In genomic region chr16:29926675-29927522, GRCh38 we compare ENCODE assay signal across 8 cellular contexts. TPM values are rescaled to one million over a fixed set of nuclear protein-coding genes. Genes with fewer than 3 reads are reported as not detected.
DNase-seq lines count a peak whose midpoint lies in the region; ATAC-seq and TF ChIP-seq lines count a peak whose summit lies in the region.

No MANE protein-coding gene starts in this region.

- H3K27me3 Mint-ChIP-seq in CD14-positive monocyte (ENCODE audit: low read depth in 3 of 3) = peaks cover 0 to 3% (median 0%) of the 10 kb centered on the region in 3 donors
- H3K27me3 Mint-ChIP-seq in GM23338 (ENCODE audit: insufficient read depth, low read depth, poor library complexity) = peaks cover 3% of the 10 kb centered on the region

- H3K9me3 Mint-ChIP-seq in CD14-positive monocyte (no peaks in the 10 kb centered on the region), GM23338 (no peaks in the 10 kb centered on the region)

- peak; percentile 16 for ATAC-seq in GM23338
- ATAC-seq in HG03039 (IDR thresholded peaks at IDR 0.05; ENCODE audit: unreplicated experiment) = no peak

- no peaks in the 10 kb centered on the region for H3K27me3 ChIP-seq in GM23338 (ENCODE audit: insufficient read depth)
- no peaks in the 10 kb centered on the region for H3K27me3 ChIP-seq in muscle layer of colon (ENCODE audit: control insufficient read depth in 1 of 2, insufficient read depth in 2 of 2, low read length in 2 of 2)

- intact Hi-C loops in CD14-positive monocyte (cut with micrococcal nuclease) = loop anchor here (5.0 to 10.0 kb wide), 2 partner anchors 35 to 62 kb away; partner anchors contain the start of genes TMEM219 (in 2 of the 2) and CDIPT (in 1 of the 2)

- peaks cover 25% of the 10 kb centered on the region for H3K79me2 ChIP-seq in GM23338 (replicated peaks; ENCODE audit: insufficient read depth)

- H4K20me1 ChIP-seq in GM23338 (replicated peaks; ENCODE audit: insufficient read depth) = no peaks in the 10 kb centered on the region; the same call in 1 of the 2 replicates

- POLR2A ChIA-PET in RWPE1 (lab: Yijun Ruan, JAX; ENCODE audit: low non-redundant PET) = interaction anchor here (0.6 to 1.2 kb wide), 6 partner anchors 18 to 139 kb away, joined by 3 to 10 read pairs (median 4); partner anchors contain the start of genes ALDOA and TMEM219

- no peaks in the 10 kb centered on the region for H3K36me3 ChIP-seq in GM23338 (ENCODE audit: insufficient read depth)
- peaks cover 7% of the 10 kb centered on the region for H3K36me3 ChIP-seq in muscle layer of colon (ENCODE audit: insufficient read depth, low read length)

- H3K27ac ChIP-seq in GM23338 (ENCODE audit: low read depth) = peak overlapping the region; percentile 90; the same call in 1 of the 2 replicates
- H3K27ac ChIP-seq in RWPE1 = peak overlapping the region; percentile 81
- H3K27ac ChIP-seq in muscle layer of colon (ENCODE audit: low read depth, low read length) = peak overlapping the region; percentile 96

- H3K4me1 ChIP-seq in GM23338 (ENCODE audit: insufficient read depth) (peaks cover 14% of the 10 kb centered on the region; the same call in 1 of the 2 replicates), muscle layer of colon (ENCODE audit: insufficient read depth, low read length) (peaks cover 20% of the 10 kb centered on the region)

- peak overlapping the region; percentile 92 for H3K4me2 ChIP-seq in GM23338

- CTCF ChIA-PET in RWPE1 (lab: Yijun Ruan, JAX) = interaction anchor here (0.7 kb wide), 1 partner anchor 60 kb away, joined by 3 read pairs; no protein-coding TSS in a partner anchor

- H3K36me3 Mint-ChIP-seq in CD14-positive monocyte (peaks cover 15 to 17% of the 10 kb centered on the region in 2 donors), GM23338 (ENCODE audit: low read depth) (peaks cover 5% of the 10 kb centered on the region; the same call in 2 of the 3 replicates)

- H3K9me2 ChIP-seq in GM23338 (ENCODE audit: insufficient read depth) = no peaks in the 10 kb centered on the region

- DNase-seq in CD14-positive monocyte (ENCODE audit: low spot score) (no peak), GM23338 (ENCODE audit: low spot score) (peak; percentile 33), RWPE1 (ENCODE audit: low spot score) (peak; percentile 34), epithelial cell of esophagus (ENCODE audit: low read depth) (peak; percentile 14), KBM-7 (no peak), GM19238 (ENCODE audit: insufficient read length, low spot score) (no peak)

- H3K4me1 Mint-ChIP-seq in CD14-positive monocyte (peaks cover 29% of the 10 kb centered on the region), GM23338 (peaks cover 19% of the 10 kb centered on the region)

- H3K4me3 Mint-ChIP-seq in CD14-positive monocyte (peak overlapping the region; percentile 93 to 98), GM23338 (peak overlapping the region; percentile 87)

- TF ChIP-seq CTCF in CD14-positive monocyte (IDR thresholded peaks at IDR 0.05) (no peak), GM23338 (conservative IDR thresholded peaks at IDR 0.05; ENCODE audit: low read depth in 2 of 2) (no peak), RWPE1 (conservative IDR thresholded peaks at IDR 0.05; ENCODE audit: low read depth) (no peak), epithelial cell of esophagus (IDR thresholded peaks at IDR 0.05; ENCODE audit: insufficient read depth, low read depth, low read length, missing control alignments) (no peak)

- H2AFZ ChIP-seq in GM23338 = peak overlapping the region; percentile 95

- in situ Hi-C loops in KBM-7 (cut with MboI; ENCODE audit: low pct_unique_long_range_greater_than_20kb, low sequenced_read_pairs) = no loop called here

- H3K4me3 ChIP-seq in GM23338 (peak overlapping the region; percentile 91), epithelial cell of esophagus (ENCODE audit: low read length) (peak overlapping the region; percentile 82), muscle layer of colon (ENCODE audit: low read depth in 1 of 2, low read length in 2 of 2) (peak overlapping the region; percentile 77 to 78)

- H3K27ac Mint-ChIP-seq in CD14-positive monocyte (peak overlapping the region; percentile 88 to 95 (median 93)), GM23338 (peak overlapping the region; percentile 98)

- H3K9me3 ChIP-seq in muscle layer of colon (ENCODE audit: low read length) = no peaks in the 10 kb centered on the region

- peaks cover 5% of the 10 kb centered on the region; the same call in 1 of the 2 replicates for H3F3A ChIP-seq in GM23338 (replicated peaks; ENCODE audit: low read depth)

- peak overlapping the region; percentile 37 for H3K9ac ChIP-seq in muscle layer of colon (ENCODE audit: low read length)

TF ChIP-seq in GM23338, 12 proteins besides CTCF, POLR2A, EP300 and RAD21:
- TF ChIP-seq STAT1 (IDR thresholded peaks at IDR 0.05; ENCODE audit: unreplicated experiment) (no peak), EZH2 (IDR thresholded peaks at IDR 0.05; ENCODE audit: low read depth, unreplicated experiment) (no peak), CREB1 (CRISPR knock-in tag; IDR thresholded peaks at IDR 0.05; ENCODE audit: low read depth) (no peak), POLR2AphosphoS5 (IDR thresholded peaks at IDR 0.05; ENCODE audit: low read depth) (no peak), NANOG (IDR thresholded peaks at IDR 0.05; ENCODE audit: borderline replicate concordance) (no peak), ETS1 (IDR thresholded peaks at IDR 0.05) (no peak), EZH2phosphoT487 (IDR thresholded peaks at IDR 0.05; ENCODE audit: unreplicated experiment) (no peak)

RNA-seq across cellular contexts. Expression of gene KCTD13, which starts 0.9 kb away (rescaled TPM):
- polyA plus RNA-seq in CD14-positive monocyte (1 to 10 TPM; 4.0 to 4.7 TPM), GM23338 (2016; fragmentation: Nextera tagmentation; extraction: Ambion mirVana) (8.7 and 10.1 TPM in 2 replicates)
- total RNA-seq in GM23338 (2014; rRNA removed; shearing (Covaris generic)) = 8.9 and 12.2 TPM in 2 replicates

RNA-seq across cellular contexts. Expression of gene ASPHD1, which starts 26.6 kb away (rescaled TPM):
- polyA plus RNA-seq in CD14-positive monocyte (not detected), GM23338 (2016; fragmentation: Nextera tagmentation; extraction: Ambion mirVana) (12.4 and 15.5 TPM in 2 replicates)
- total RNA-seq in GM23338 (2014; rRNA removed; shearing (Covaris generic)) = 11.3 and 20.6 TPM in 2 replicates

RNA-seq across cellular contexts. Expression of gene SEZ6L2, which starts 27.5 kb away (rescaled TPM):
- polyA plus RNA-seq in CD14-positive monocyte (not detected), GM23338 (2016; fragmentation: Nextera tagmentation; extraction: Ambion mirVana) (17.8 and 18.0 TPM in 2 replicates)
- total RNA-seq in GM23338 (2014; rRNA removed; shearing (Covaris generic)) = 55.8 and 71.9 TPM in 2 replicates

RNA-seq across cellular contexts. Expression of gene TMEM219, which starts 35.0 kb away (rescaled TPM):
- 100 to 1,000 TPM; 227 to 265 TPM for polyA plus RNA-seq in CD14-positive monocyte
- total RNA-seq in GM23338 (2014; rRNA removed; shearing (Covaris generic)) = 39.2 and 50.0 TPM in 2 replicates
- 81.5 and 82.3 TPM in 2 replicates for polyA plus RNA-seq in GM23338 (2016; fragmentation: Nextera tagmentation; extraction: Ambion mirVana)

RNA-seq across cellular contexts. Expression of gene TAOK2, which starts 46.8 kb away (rescaled TPM):
- polyA plus RNA-seq in CD14-positive monocyte = 1 to 10 TPM; 1.1 to 2.3 TPM
- total RNA-seq in GM23338 (2014; rRNA removed; shearing (Covaris generic)) = 36.5 and 45.2 TPM in 2 replicates
- polyA plus RNA-seq in GM23338 (2016; fragmentation: Nextera tagmentation; extraction: Ambion mirVana) = 8.8 and 10.1 TPM in 2 replicates

Comparison
In these comparisons a context has a peak if more than half of its experiments do, and no peak if none do; other contexts are left out.
1. DNase-seq: peak in GM23338 (single experiment), RWPE1 (single experiment) and epithelial cell of esophagus (single experiment); none in CD14-positive monocyte (single experiment), KBM-7 (single experiment) and GM19238 (single experiment).
2. RNA of gene ASPHD1, which starts 26.6 kb away (polyA plus RNA-seq): 12.4 to 15.5 TPM in GM23338; not detected in CD14-positive monocyte; every median in the first group is over 10 times any median in the second.
3. RNA of gene SEZ6L2, which starts 27.5 kb away (polyA plus RNA-seq): 17.8 to 18.0 TPM in GM23338; not detected in CD14-positive monocyte; every median in the first group is over 10 times any median in the second.
4. Peak in every context shown above with its lines, with median percentiles within 50 percentile points of each other: H3K27ac ChIP-seq and H3K4me3 ChIP-seq.